In the genomic region with DNA sequence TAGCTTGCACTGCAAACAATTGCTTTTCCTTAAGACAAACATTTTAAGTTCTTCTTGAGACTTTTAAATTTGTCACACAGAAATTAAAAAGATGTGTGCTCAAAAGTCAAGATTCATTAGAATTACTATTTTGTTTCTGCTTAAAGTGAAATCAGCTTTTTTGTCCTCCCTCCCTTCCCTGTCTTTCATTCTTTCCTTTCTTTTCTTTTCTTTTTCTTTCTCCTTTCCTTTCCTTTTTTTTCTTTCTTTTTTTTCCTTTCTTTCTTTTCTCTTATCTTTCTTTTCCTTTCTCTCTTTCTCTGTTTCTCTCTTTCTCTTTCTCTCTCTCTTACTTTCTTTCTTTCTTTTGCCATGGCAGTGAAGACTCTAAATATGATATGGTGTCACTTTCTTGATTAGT, we compare ENCODE assay signal across 22 cellular contexts. TPM values are rescaled to one million over a fixed set of nuclear protein-coding genes. Genes with fewer than 3 reads are reported as not detected.
"Had no signal": no experiment of that assay in that cellular context is flagged by ENCODE, and none has a peak within 500 bp of the region (broad histone marks: within the 10 kb centered on the region; RNA-seq: fewer than 3 reads in every experiment).

No MANE protein-coding gene starts in this region.

- ATAC-seq: activated T-cell treated with anti-CD3 and anti-CD28 coated beads, Interleukin-2, amount 50 U/mL, for 4 hours; left colon; mucosa of descending colon; stimulated activated naive B cell treated with anti-CD40 and anti-IgM and Interleukin-4, amounts not matched to agents 10 μg/mL and 1 μg/mL and 100 μg/mL, for 72 hours had no signal

- H3K9me3 Mint-ChIP-seq: T-helper 2 cell treated with Interferon-gamma antibody and Interleukin-4, amounts not matched to agents 5 μg/mL and 100 μg/mL, for 36 hours had no signal

- H3K4me1 ChIP-seq: vagina had no signal

- H3K9me3 ChIP-seq: vagina had no signal

- H3K4me3 ChIP-seq: coronary artery, heart right ventricle, mucosa of descending colon, vagina had no signal

- H3K27me3 ChIP-seq: heart right ventricle, vagina had no signal

- DNase-seq: activated CD4-positive, alpha-beta T cell treated with anti-CD3 and anti-CD28 coated beads, Interleukin-2, amount 50 U/mL, for 1 hour; activated CD4-positive, CD25-positive, alpha-beta regulatory T cell treated with anti-CD3 and anti-CD28 coated beads, Interleukin-2, amount 50 U/mL, for 72 hours; activated CD8-positive, alpha-beta memory T cell treated with anti-CD3 and anti-CD28 coated beads, Interleukin-2, amount 50 U/mL, for 48 hours; activated naive CD4-positive, alpha-beta T cell treated with Interleukin-2 at 50 U/mL for 16 hours; activated naive CD8-positive, alpha-beta T cell treated with anti-CD3 and anti-CD28 coated beads, Interleukin-2, amount 10 ng/mL, durations not matched to agents 7 days and 5 days; activated T-cell treated with anti-CD3 and anti-CD28 coated beads, Interleukin-2, amount 50 U/mL, for 4 hours; amniotic stem cell; cerebellar nuclear complex; erythroblast; heart right ventricle; left colon; mucosa of descending colon; nephron progenitor cell; posterior cingulate gyrus; stimulated activated CD4-positive, alpha-beta T cell treated with anti-CD3 and anti-CD28 coated beads, Interleukin-2, amount 100 ng/mL, for 48 hours; stimulated activated CD8-positive, alpha-beta memory T cell treated with anti-CD3 and anti-CD28 coated beads, Interleukin-4, amount 100 ng/mL, for 48 hours; stimulated activated naive B cell treated with anti-CD40 and anti-IgM and Interleukin-4, amounts not matched to agents 10 μg/mL and 1 μg/mL and 100 μg/mL, for 72 hours had no signal

- H3K36me3 Mint-ChIP-seq: activated naive CD8-positive, alpha-beta T cell treated with anti-CD3 and anti-CD28 coated beads, Interleukin-2, amount 10 ng/mL, durations not matched to agents 7 days and 5 days; stimulated activated naive B cell treated with anti-CD40 and anti-IgM and Interleukin-4, amounts not matched to agents 10 μg/mL and 1 μg/mL and 100 μg/mL, for 72 hours had no signal

- H3K36me3 ChIP-seq: vagina had no signal

- H3K4me3 Mint-ChIP-seq: activated naive CD8-positive, alpha-beta T cell treated with anti-CD3 and anti-CD28 coated beads, Interleukin-2, amount 10 ng/mL, durations not matched to agents 7 days and 5 days; activated T-cell treated with anti-CD3 and anti-CD28 coated beads, Interleukin-2, amount 50 U/mL, for 4 hours; nephron progenitor cell; stimulated activated naive B cell treated with anti-CD40 and anti-IgM and Interleukin-4, amounts not matched to agents 10 μg/mL and 1 μg/mL and 100 μg/mL, for 72 hours; T-helper 2 cell treated with Interferon-gamma antibody and Interleukin-4, amounts not matched to agents 5 μg/mL and 100 μg/mL, for 36 hours had no signal

- H3K4me1 Mint-ChIP-seq: nephron progenitor cell had no signal

- H3K27ac ChIP-seq: coronary artery, heart right ventricle, vagina, VCaP had no signal

- H3K27ac Mint-ChIP-seq: activated naive CD8-positive, alpha-beta T cell treated with anti-CD3 and anti-CD28 coated beads, Interleukin-2, amount 10 ng/mL, durations not matched to agents 7 days and 5 days; nephron progenitor cell; stimulated activated naive B cell treated with anti-CD40 and anti-IgM and Interleukin-4, amounts not matched to agents 10 μg/mL and 1 μg/mL and 100 μg/mL, for 72 hours; T-helper 2 cell treated with Interferon-gamma antibody and Interleukin-4, amounts not matched to agents 5 μg/mL and 100 μg/mL, for 36 hours had no signal

RNA-seq across cellular contexts. Expression of a gene that starts 37.8 kb away (rescaled TPM):
- total RNA-seq: activated CD8-positive, alpha-beta memory T cell treated with anti-CD3 and anti-CD28 coated beads for 36 hours; activated naive CD8-positive, alpha-beta T cell treated with anti-CD3 and anti-CD28 coated beads, Interleukin-2, amount 10 ng/mL, durations not matched to agents 7 days and 5 days; activated T-cell treated with anti-CD3 and anti-CD28 coated beads, Interleukin-2, amount 50 U/mL, for 4 hours had no signal
